1 cellular context compared by ENCODE assay signal in the genomic region with DNA sequence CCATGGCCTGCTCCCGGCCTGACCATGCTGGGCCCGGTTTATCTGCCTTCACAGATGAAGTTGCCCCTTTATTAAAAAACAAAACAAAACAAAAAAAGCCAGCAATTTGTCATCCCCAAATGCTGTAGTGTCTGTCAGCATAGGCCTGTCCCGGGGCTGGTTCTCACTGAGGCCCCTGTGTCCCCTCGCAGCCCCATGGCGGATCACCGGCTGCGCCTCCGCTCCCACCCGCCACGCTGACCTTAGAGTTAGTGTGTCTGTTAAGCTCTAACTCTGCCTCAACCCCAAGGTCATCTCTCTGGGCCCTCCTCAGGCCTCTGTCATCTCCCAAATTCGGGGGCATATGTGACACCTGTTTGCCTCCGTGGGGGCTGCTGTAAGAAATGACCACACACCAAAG.
TF ChIP-seq lines count a peak whose summit lies in the region.

No MANE protein-coding gene starts in this region.

TF ChIP-seq in WTC11, 78 proteins besides CTCF, POLR2A, EP300 and RAD21 (continued from another document):
- TF ChIP-seq, protein P1, sequence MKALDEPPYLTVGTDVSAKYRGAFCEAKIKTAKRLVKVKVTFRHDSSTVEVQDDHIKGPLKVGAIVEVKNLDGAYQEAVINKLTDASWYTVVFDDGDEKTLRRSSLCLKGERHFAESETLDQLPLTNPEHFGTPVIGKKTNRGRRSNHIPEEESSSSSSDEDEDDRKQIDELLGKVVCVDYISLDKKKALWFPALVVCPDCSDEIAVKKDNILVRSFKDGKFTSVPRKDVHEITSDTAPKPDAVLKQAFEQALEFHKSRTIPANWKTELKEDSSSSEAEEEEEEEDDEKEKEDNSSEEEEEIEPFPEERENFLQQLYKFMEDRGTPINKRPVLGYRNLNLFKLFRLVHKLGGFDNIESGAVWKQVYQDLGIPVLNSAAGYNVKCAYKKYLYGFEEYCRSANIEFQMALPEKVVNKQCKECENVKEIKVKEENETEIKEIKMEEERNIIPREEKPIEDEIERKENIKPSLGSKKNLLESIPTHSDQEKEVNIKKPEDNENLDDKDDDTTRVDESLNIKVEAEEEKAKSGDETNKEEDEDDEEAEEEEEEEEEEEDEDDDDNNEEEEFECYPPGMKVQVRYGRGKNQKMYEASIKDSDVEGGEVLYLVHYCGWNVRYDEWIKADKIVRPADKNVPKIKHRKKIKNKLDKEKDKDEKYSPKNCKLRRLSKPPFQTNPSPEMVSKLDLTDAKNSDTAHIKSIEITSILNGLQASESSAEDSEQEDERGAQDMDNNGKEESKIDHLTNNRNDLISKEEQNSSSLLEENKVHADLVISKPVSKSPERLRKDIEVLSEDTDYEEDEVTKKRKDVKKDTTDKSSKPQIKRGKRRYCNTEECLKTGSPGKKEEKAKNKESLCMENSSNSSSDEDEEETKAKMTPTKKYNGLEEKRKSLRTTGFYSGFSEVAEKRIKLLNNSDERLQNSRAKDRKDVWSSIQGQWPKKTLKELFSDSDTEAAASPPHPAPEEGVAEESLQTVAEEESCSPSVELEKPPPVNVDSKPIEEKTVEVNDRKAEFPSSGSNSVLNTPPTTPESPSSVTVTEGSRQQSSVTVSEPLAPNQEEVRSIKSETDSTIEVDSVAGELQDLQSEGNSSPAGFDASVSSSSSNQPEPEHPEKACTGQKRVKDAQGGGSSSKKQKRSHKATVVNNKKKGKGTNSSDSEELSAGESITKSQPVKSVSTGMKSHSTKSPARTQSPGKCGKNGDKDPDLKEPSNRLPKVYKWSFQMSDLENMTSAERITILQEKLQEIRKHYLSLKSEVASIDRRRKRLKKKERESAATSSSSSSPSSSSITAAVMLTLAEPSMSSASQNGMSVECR (CRISPR knock-in tag; IDR thresholded peaks at IDR 0.05; ENCODE audit: borderline replicate concordance), result no peak
- TF ChIP-seq, protein P2, sequence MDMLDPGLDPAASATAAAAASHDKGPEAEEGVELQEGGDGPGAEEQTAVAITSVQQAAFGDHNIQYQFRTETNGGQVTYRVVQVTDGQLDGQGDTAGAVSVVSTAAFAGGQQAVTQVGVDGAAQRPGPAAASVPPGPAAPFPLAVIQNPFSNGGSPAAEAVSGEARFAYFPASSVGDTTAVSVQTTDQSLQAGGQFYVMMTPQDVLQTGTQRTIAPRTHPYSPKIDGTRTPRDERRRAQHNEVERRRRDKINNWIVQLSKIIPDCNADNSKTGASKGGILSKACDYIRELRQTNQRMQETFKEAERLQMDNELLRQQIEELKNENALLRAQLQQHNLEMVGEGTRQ (CRISPR knock-in tag; IDR thresholded peaks at IDR 0.05), result no peak
